Comparison of ENCODE assay signal across 30 cellular contexts in the genomic region with DNA sequence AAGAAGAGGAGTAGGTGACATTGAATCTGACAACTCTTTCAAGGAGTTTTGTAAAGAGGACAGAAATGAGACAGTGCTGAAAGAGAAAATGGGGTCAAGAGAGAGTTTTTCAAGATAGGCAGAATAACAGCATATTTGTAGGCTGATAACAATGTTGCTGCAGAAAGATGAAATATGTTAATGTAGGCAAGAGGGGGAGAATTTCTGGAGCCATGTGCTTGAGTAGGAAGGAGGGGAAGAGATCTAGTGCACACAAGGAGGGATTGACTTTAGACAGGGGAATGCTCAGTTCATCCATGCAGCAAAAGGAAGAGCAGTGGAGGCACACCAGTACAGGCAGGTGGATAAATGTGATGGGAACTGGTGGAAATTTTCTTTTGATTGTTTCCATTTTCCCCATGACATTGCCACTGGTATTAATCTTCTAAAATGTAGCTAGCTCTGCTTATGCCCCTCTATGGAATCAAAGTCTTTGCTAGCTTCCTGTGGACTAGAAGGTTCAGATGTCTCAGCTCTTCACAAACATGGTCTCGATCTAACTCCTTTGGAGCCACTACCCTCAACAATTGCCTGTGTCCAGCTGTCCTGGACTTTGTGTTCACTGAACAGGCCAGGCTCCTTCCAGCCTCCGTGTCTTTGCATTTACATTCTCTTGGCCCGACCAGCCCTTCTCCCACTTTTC. TPM values are rescaled to one million over a fixed set of nuclear protein-coding genes. Genes with fewer than 3 reads are reported as not detected.
DNase-seq lines count a peak whose midpoint lies in the region; ATAC-seq and TF ChIP-seq lines count a peak whose summit lies in the region.
"Had no signal": no experiment of that assay in that cellular context is flagged by ENCODE, and none has a peak within 500 bp of the region (broad histone marks: within the 10 kb centered on the region; RNA-seq: fewer than 3 reads in every experiment).

No MANE protein-coding gene starts in this region.

- H3K27me3 Mint-ChIP-seq in activated CD4-positive, alpha-beta T cell treated with anti-CD3 and anti-CD28 coated beads, Interleukin-2, amount 10 ng/mL, durations not matched to agents 7 days and 5 days: no peaks in the 10 kb centered on the region
- no peaks in the 10 kb centered on the region for H3K27me3 Mint-ChIP-seq in CD8-positive, alpha-beta T cell (ENCODE audit: low read depth)
- no peaks in the 10 kb centered on the region for H3K27me3 Mint-ChIP-seq in activated naive CD8-positive, alpha-beta T cell
- peaks cover 0 to 2% (median 0%) of the 10 kb centered on the region in 5 donors for H3K27me3 Mint-ChIP-seq in naive thymus-derived CD4-positive, alpha-beta T cell
- H3K27me3 Mint-ChIP-seq: B cell; stimulated activated naive B cell treated with anti-CD40 and anti-IgM and Interleukin-4, amounts not matched to agents 10 μg/mL and 1 μg/mL and 100 μg/mL, for 72 hours had no signal

- H3K36me3 Mint-ChIP-seq in activated CD4-positive, alpha-beta T cell treated with anti-CD3 and anti-CD28 coated beads, Interleukin-2, amount 10 ng/mL, durations not matched to agents 7 days and 5 days (ENCODE audit: low read depth): no peaks in the 10 kb centered on the region
- H3K36me3 Mint-ChIP-seq in CD8-positive, alpha-beta T cell: no peaks in the 10 kb centered on the region
- H3K36me3 Mint-ChIP-seq in activated naive CD8-positive, alpha-beta T cell: no peaks in the 10 kb centered on the region
- no peaks in the 10 kb centered on the region for H3K36me3 Mint-ChIP-seq in naive thymus-derived CD4-positive, alpha-beta T cell
- H3K36me3 Mint-ChIP-seq: brain; stimulated activated naive B cell treated with anti-CD40 and anti-IgM and Interleukin-4, amounts not matched to agents 10 μg/mL and 1 μg/mL and 100 μg/mL, for 72 hours; WTC11 had no signal

- no peaks in the 10 kb centered on the region for H3K9me3 ChIP-seq in CD8-positive, alpha-beta T cell (ENCODE audit: low read length)
- no peaks in the 10 kb centered on the region for H3K9me3 ChIP-seq in naive thymus-derived CD4-positive, alpha-beta T cell (ENCODE audit: control insufficient read depth in 2 of 3, low read length in 3 of 3)
- H3K9me3 ChIP-seq: A549, adrenal gland, left lung, ovary, spleen, testis, vagina had no signal

- peaks cover 24% of the 10 kb centered on the region for H3K4me1 Mint-ChIP-seq in activated CD4-positive, alpha-beta T cell treated with anti-CD3 and anti-CD28 coated beads, Interleukin-2, amount 10 ng/mL, durations not matched to agents 7 days and 5 days
- peaks cover 26% of the 10 kb centered on the region for H3K4me1 Mint-ChIP-seq in CD8-positive, alpha-beta T cell (ENCODE audit: low read depth)
- H3K4me1 Mint-ChIP-seq in activated naive CD8-positive, alpha-beta T cell (ENCODE audit: low read depth): peaks cover 26% of the 10 kb centered on the region
- peaks cover 17 to 31% (median 24%) of the 10 kb centered on the region in 7 donors for H3K4me1 Mint-ChIP-seq in naive thymus-derived CD4-positive, alpha-beta T cell
- H3K4me1 Mint-ChIP-seq: brain, nephron, WTC11 had no signal

- H3K27me3 ChIP-seq in CD8-positive, alpha-beta T cell (ENCODE audit: insufficient read depth, low read length): no peaks in the 10 kb centered on the region
- no peaks in the 10 kb centered on the region for H3K27me3 ChIP-seq in naive thymus-derived CD4-positive, alpha-beta T cell (ENCODE audit: control insufficient read depth in 2 of 2, insufficient read depth in 2 of 2, low read length in 2 of 2)
- H3K27me3 ChIP-seq: adrenal gland, left lung, ovary, spleen, testis, vagina had no signal

- peaks cover 25% of the 10 kb centered on the region for H3K4me1 ChIP-seq in CD8-positive, alpha-beta T cell (ENCODE audit: insufficient read depth, low read length)
- H3K4me1 ChIP-seq in naive thymus-derived CD4-positive, alpha-beta T cell (ENCODE audit: control insufficient read depth in 2 of 2, insufficient read depth in 2 of 2, low read length in 2 of 2): peaks cover 11 to 15% of the 10 kb centered on the region in 2 donors
- H3K4me1 ChIP-seq: A549, adrenal gland, testis, vagina had no signal

- H3K27ac Mint-ChIP-seq in activated CD4-positive, alpha-beta T cell treated with anti-CD3 and anti-CD28 coated beads, Interleukin-2, amount 10 ng/mL, durations not matched to agents 7 days and 5 days: peak overlapping the region; percentile 66
- peak overlapping the region; percentile 82 for H3K27ac Mint-ChIP-seq in CD8-positive, alpha-beta T cell
- H3K27ac Mint-ChIP-seq in activated naive CD8-positive, alpha-beta T cell: peak overlapping the region; percentile 78
- H3K27ac Mint-ChIP-seq in naive thymus-derived CD4-positive, alpha-beta T cell: peak overlapping the region; percentile 4 to 81 (median 51)
- H3K27ac Mint-ChIP-seq: B cell, brain, nephron, WTC11 had no signal

- POLR2A ChIA-PET in activated CD4-positive, alpha-beta T cell treated with anti-CD3 and anti-CD28 coated beads, Interleukin-2, amount 10 ng/mL, durations not matched to agents 7 days and 5 days (lab: Charles Lee): no interaction called here
- POLR2A ChIA-PET in CD8-positive, alpha-beta T cell (lab: Charles Lee): interaction anchor here (1.1 to 2.3 kb wide), 6 partner anchors 9 to 39 kb away, joined by 3 to 11 read pairs (median 7); a partner anchor contains a TSS
- POLR2A ChIA-PET in naive thymus-derived CD4-positive, alpha-beta T cell (lab: Charles Lee): interaction anchor here (1.0 to 2.5 kb wide), 5 partner anchors 9 to 39 kb away, joined by 3 to 52 read pairs (median 6); a partner anchor contains a TSS

- H3K27ac ChIP-seq in CD8-positive, alpha-beta T cell (ENCODE audit: low read depth, low read length): no peak overlapping the region
- H3K27ac ChIP-seq in naive thymus-derived CD4-positive, alpha-beta T cell (ENCODE audit: low read depth, low read length): peak overlapping the region; percentile 40
- H3K27ac ChIP-seq: A549, adrenal gland, left lung, ovary, RWPE1, testis, vagina had no signal

- no peak for DNase-seq in activated CD4-positive, alpha-beta T cell treated with anti-CD3 and anti-CD28 coated beads, Interleukin-2, amount 10 ng/mL, durations not matched to agents 7 days and 5 days
- no peak for DNase-seq in activated CD4-positive, alpha-beta T cell treated with anti-CD3 and anti-CD28 coated beads, Interleukin-2, amount 50 U/mL, for 1 hour
- no peak for DNase-seq in CD8-positive, alpha-beta T cell
- no peak for DNase-seq in naive thymus-derived CD4-positive, alpha-beta T cell
- DNase-seq in NCI-H1930 (lab: John Stamatoyannopoulos, UW) (no peak), NCI-H2196 treated with DMSO at 0.1 percent for 48 hours (lab: John Stamatoyannopoulos, UW; ENCODE audit: unreplicated experiment) (no peak), Kasumi-1 (lab: John Stamatoyannopoulos, UW) (no peak)
- DNase-seq: adrenal gland; DMS79 treated with DMSO at 0.1 percent for 48 hours; effector CD4-positive, alpha-beta T cell; erythroblast; GOT3; left lung; NCI-H2227 treated with DMSO at 0.1 percent for 48 hours; NCI-H748 treated with DMSO at 0.1 percent for 48 hours; ovary; spleen; stimulated activated CD4-positive, alpha-beta T cell treated with anti-CD3 and anti-CD28 coated beads, Interleukin-2, amount 100 ng/mL, for 48 hours; stimulated activated naive B cell treated with anti-CD40 and anti-IgM and Interleukin-4, amounts not matched to agents 10 μg/mL and 1 μg/mL and 100 μg/mL, for 72 hours; T1000; testis had no signal

- H3K4me3 Mint-ChIP-seq in activated CD4-positive, alpha-beta T cell treated with anti-CD3 and anti-CD28 coated beads, Interleukin-2, amount 10 ng/mL, durations not matched to agents 7 days and 5 days: no peak overlapping the region
- H3K4me3 Mint-ChIP-seq in CD8-positive, alpha-beta T cell: peak overlapping the region; percentile 48
- peak overlapping the region; percentile 61 for H3K4me3 Mint-ChIP-seq in activated naive CD8-positive, alpha-beta T cell
- peak overlapping the region in 9 of 10 donors; percentile 1 to 60 (median 40) for H3K4me3 Mint-ChIP-seq in naive thymus-derived CD4-positive, alpha-beta T cell
- H3K4me3 Mint-ChIP-seq: B cell; brain; nephron; stimulated activated naive B cell treated with anti-CD40 and anti-IgM and Interleukin-4, amounts not matched to agents 10 μg/mL and 1 μg/mL and 100 μg/mL, for 72 hours; WTC11 had no signal

- intact Hi-C loops in CD8-positive, alpha-beta T cell (cut with DNase I, micrococcal nuclease): no loop called here
- intact Hi-C loops in naive thymus-derived CD4-positive, alpha-beta T cell (cut with micrococcal nuclease): loop anchor here in 1 of 2 donors (2.0 to 5.0 kb wide), 2 partner anchors 14 to 135 kb away; a partner anchor contains a TSS

- no peaks in the 10 kb centered on the region for H3K9me3 Mint-ChIP-seq in activated CD4-positive, alpha-beta T cell treated with anti-CD3 and anti-CD28 coated beads, Interleukin-2, amount 10 ng/mL, durations not matched to agents 7 days and 5 days
- no peaks in the 10 kb centered on the region for H3K9me3 Mint-ChIP-seq in CD8-positive, alpha-beta T cell
- H3K9me3 Mint-ChIP-seq in activated naive CD8-positive, alpha-beta T cell (ENCODE audit: low read depth): no peaks in the 10 kb centered on the region
- H3K9me3 Mint-ChIP-seq in naive thymus-derived CD4-positive, alpha-beta T cell: no peaks in the 10 kb centered on the region
- H3K9me3 Mint-ChIP-seq: brain; nephron; stimulated activated naive B cell treated with anti-CD40 and anti-IgM and Interleukin-4, amounts not matched to agents 10 μg/mL and 1 μg/mL and 100 μg/mL, for 72 hours had no signal

- H3K36me3 ChIP-seq in CD8-positive, alpha-beta T cell (ENCODE audit: insufficient read depth, low read length): no peaks in the 10 kb centered on the region
- H3K36me3 ChIP-seq in naive thymus-derived CD4-positive, alpha-beta T cell (ENCODE audit: control insufficient read depth in 2 of 3, insufficient read depth in 3 of 3, low read length in 3 of 3): no peaks in the 10 kb centered on the region
- H3K36me3 ChIP-seq: adrenal gland, left lung, ovary, spleen, vagina had no signal

- H3K4me3 ChIP-seq in CD8-positive, alpha-beta T cell (ENCODE audit: low read depth, low read length): no peak overlapping the region
- no peak overlapping the region for H3K4me3 ChIP-seq in naive thymus-derived CD4-positive, alpha-beta T cell (ENCODE audit: low read length)
- H3K4me3 ChIP-seq: A549, adrenal gland, left lung, ovary, spleen, testis, vagina had no signal

- ATAC-seq in CD8-positive, alpha-beta T cell: peak; percentile 41
- no peak for ATAC-seq in naive thymus-derived CD4-positive, alpha-beta T cell
- ATAC-seq: WTC11 had no signal

- TF ChIP-seq CTCF in CD8-positive, alpha-beta T cell (IDR thresholded peaks at IDR 0.05): no peak

- CTCF ChIA-PET in activated CD4-positive, alpha-beta T cell treated with anti-CD3 and anti-CD28 coated beads, Interleukin-2, amount 10 ng/mL, durations not matched to agents 7 days and 5 days (lab: Charles Lee): interaction anchor here (0.6 to 1.5 kb wide), 4 partner anchors 11 to 254 kb away, joined by 3 to 10 read pairs (median 3); a partner anchor contains a TSS
- CTCF ChIA-PET in CD8-positive, alpha-beta T cell (lab: Charles Lee): interaction anchor here (1.7 to 6.1 kb wide), 5 partner anchors 8 to 41 kb away, joined by 5 to 54 read pairs (median 13); a partner anchor contains a TSS
- CTCF ChIA-PET in naive thymus-derived CD4-positive, alpha-beta T cell (lab: Charles Lee): interaction anchor here (0.6 to 4.2 kb wide), 5 partner anchors 12 to 39 kb away, joined by 3 to 36 read pairs (median 4); a partner anchor contains a TSS

RNA-seq across cellular contexts. Expression of a gene that starts 9.1 kb away (rescaled TPM):
- not detected for total RNA-seq in activated CD4-positive, alpha-beta T cell treated with anti-CD3 and anti-CD28 coated beads, Interleukin-2, amount 10 ng/mL, durations not matched to agents 7 days and 5 days
- total RNA-seq in CD8-positive, alpha-beta T cell: under 1 TPM; 0.31 to 0.43 TPM
- under 1 TPM in 2 of 5 experiments, not detected in 3; 0.13 to 0.54 TPM for total RNA-seq in naive thymus-derived CD4-positive, alpha-beta T cell
- polyA plus RNA-seq in naive thymus-derived CD4-positive, alpha-beta T cell: under 1 TPM; 0.05 to 0.06 TPM
- total RNA-seq: adrenal gland, chondrocyte, ovary, vagina had no signal
- polyA plus RNA-seq: A549, ovary had no signal

RNA-seq across cellular contexts. Expression of a gene that starts 14.9 kb away (rescaled TPM):
- 100 to 1,000 TPM in 1 of 2 experiments, 10 to 100 TPM in 1; 92.6 to 106 TPM for total RNA-seq in activated CD4-positive, alpha-beta T cell treated with anti-CD3 and anti-CD28 coated beads, Interleukin-2, amount 10 ng/mL, durations not matched to agents 7 days and 5 days
- total RNA-seq in CD8-positive, alpha-beta T cell: 100 to 1,000 TPM; 142 to 156 TPM
- 100 to 1,000 TPM in 2 of 5 experiments, 10 to 100 TPM in 3; 90.0 to 132 (median 96.5) TPM for total RNA-seq in naive thymus-derived CD4-positive, alpha-beta T cell
- 1 to 10 TPM; 8.9 to 9.2 TPM for polyA plus RNA-seq in naive thymus-derived CD4-positive, alpha-beta T cell

RNA-seq across cellular contexts. Expression of a gene that starts 56.2 kb away (rescaled TPM):
- total RNA-seq in activated CD4-positive, alpha-beta T cell treated with anti-CD3 and anti-CD28 coated beads, Interleukin-2, amount 10 ng/mL, durations not matched to agents 7 days and 5 days: 1 to 10 TPM; 4.5 to 4.6 TPM
- 10 to 100 TPM in 1 of 2 experiments, 1 to 10 TPM in 1; 8.9 to 10.8 TPM for total RNA-seq in CD8-positive, alpha-beta T cell
- 10 to 100 TPM in 2 of 5 experiments, 1 to 10 TPM in 3; 3.0 to 12.8 (median 6.3) TPM for total RNA-seq in naive thymus-derived CD4-positive, alpha-beta T cell
- polyA plus RNA-seq in naive thymus-derived CD4-positive, alpha-beta T cell: 1 to 10 TPM; 2.0 to 4.0 TPM
